ENCODE assay signal across 8 cellular contexts in the genomic region with DNA sequence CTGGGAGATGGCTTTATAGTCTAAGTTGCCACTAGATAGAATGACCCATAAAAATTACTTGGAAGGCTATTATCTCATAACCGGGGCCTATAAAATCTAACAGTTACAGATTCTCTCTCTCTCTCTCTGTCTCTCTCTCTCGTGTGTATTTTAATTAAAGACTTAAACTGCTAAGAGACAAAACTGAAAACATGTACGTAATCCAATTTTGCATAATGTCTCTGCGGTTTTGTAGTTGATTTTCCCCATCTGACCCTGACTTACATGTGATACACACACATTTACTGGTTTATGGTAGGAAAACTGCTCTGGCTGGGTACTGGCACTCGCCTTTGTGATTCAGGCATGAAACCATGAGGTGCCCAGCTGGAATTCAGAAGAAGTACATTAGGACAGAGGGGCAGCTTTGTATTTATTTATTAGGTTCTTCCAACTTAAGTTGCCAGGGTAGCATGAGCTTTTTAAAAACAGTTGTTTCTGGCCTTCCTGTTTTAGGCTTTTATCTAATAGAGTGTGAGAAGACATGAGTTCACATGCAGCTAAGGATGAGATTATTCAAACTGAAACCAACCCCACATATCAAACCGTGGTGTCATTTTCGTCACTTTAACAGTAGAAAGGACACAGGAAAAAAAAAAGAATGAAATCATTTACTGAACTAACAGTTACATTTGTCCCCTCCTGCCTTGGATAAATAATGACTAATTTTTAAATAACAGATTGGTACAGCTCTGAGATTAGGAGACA.
DNase-seq lines count a peak whose midpoint lies in the region; ATAC-seq, FAIRE-seq and TF ChIP-seq lines count a peak whose summit lies in the region.

No MANE protein-coding gene starts in this region.

- H2BK5ac ChIP-seq in mesenchymal stem cell (ENCODE audit: low read depth, low read length, poor library complexity, severe bottlenecking) = no peak overlapping the region

- no peak overlapping the region for H2BK15ac ChIP-seq in mesenchymal stem cell (ENCODE audit: low read depth, poor library complexity, severe bottlenecking)

- no peak overlapping the region for H3K27ac ChIP-seq in mesenchymal stem cell (ENCODE audit: low read length, poor library complexity, severe bottlenecking)

- peaks cover 42% of the 10 kb centered on the region for H3K4me1 Mint-ChIP-seq in activated naive CD4-positive, alpha-beta T cell treated with anti-CD3 and anti-CD28 coated beads, Interleukin-2, amount 50 U/mL, for 24 hours

- peak overlapping the region; percentile 87 for H3K4me3 Mint-ChIP-seq in activated naive CD4-positive, alpha-beta T cell treated with anti-CD3 and anti-CD28 coated beads, Interleukin-2, amount 50 U/mL, for 24 hours

- peak; percentile 87 for FAIRE-seq in GM12892 (lab: Jason Lieb, UNC)

- TF ChIP-seq CTCF in Loucy (conservative IDR thresholded peaks at IDR 0.05; ENCODE audit: low read length) = no peak

- peak overlapping the region; percentile 98 for H3K27ac Mint-ChIP-seq in activated naive CD4-positive, alpha-beta T cell treated with anti-CD3 and anti-CD28 coated beads, Interleukin-2, amount 50 U/mL, for 24 hours

- H3K9me2 ChIP-seq in Loucy (replicated peaks; ENCODE audit: low read depth, low read length) = no peaks in the 10 kb centered on the region

- no peak overlapping the region for H2BK12ac ChIP-seq in mesenchymal stem cell (ENCODE audit: low read length in 2 of 2)

- no peak overlapping the region for H3K4ac ChIP-seq in mesenchymal stem cell (ENCODE audit: low read depth in 1 of 2, low read length in 2 of 2)

- H3K27me3 ChIP-seq in Loucy (ENCODE audit: insufficient read depth, low read length, poor library complexity, severe bottlenecking) (no peaks in the 10 kb centered on the region), mesenchymal stem cell (ENCODE audit: control insufficient read depth in 1 of 2, insufficient read depth in 1 of 2, low read length in 2 of 2) (no peaks in the 10 kb centered on the region)

- peaks cover 2% of the 10 kb centered on the region for H3K79me1 ChIP-seq in mesenchymal stem cell (replicated peaks; ENCODE audit: low read length, poor library complexity, severe bottlenecking)

- DNase-seq in GM12892 (ENCODE audit: insufficient read length) (no peak), mesenchymal stem cell (peak; percentile 35), posterior vena cava (ENCODE audit: low spot score) (no peak), OCI-M2 (lab: John Stamatoyannopoulos, UW; ENCODE audit: unreplicated experiment) (no peak), GOT3 (lab: John Stamatoyannopoulos, UW) (no peak)

- no peak overlapping the region for H4K8ac ChIP-seq in mesenchymal stem cell (ENCODE audit: low read length)

- H3K4me2 ChIP-seq in Loucy (ENCODE audit: low read depth, low read length, poor library complexity, severe bottlenecking) = peak overlapping the region; percentile 71
- H3K4me2 ChIP-seq in mesenchymal stem cell (ENCODE audit: low read length, poor library complexity, severe bottlenecking) = no peak overlapping the region

- no peaks in the 10 kb centered on the region for H3K79me2 ChIP-seq in Loucy (ENCODE audit: insufficient read depth, low read length)

- H4K91ac ChIP-seq in mesenchymal stem cell (ENCODE audit: low read length) = no peak overlapping the region

- H3K27me3 Mint-ChIP-seq in activated naive CD4-positive, alpha-beta T cell treated with anti-CD3 and anti-CD28 coated beads, Interleukin-2, amount 50 U/mL, for 24 hours = no peaks in the 10 kb centered on the region

- H3K36me3 ChIP-seq in Loucy (ENCODE audit: insufficient read depth, low read length) (no peaks in the 10 kb centered on the region), mesenchymal stem cell (ENCODE audit: control insufficient read depth in 1 of 2, insufficient read depth in 2 of 2, low read depth in 1 of 2, low read length in 2 of 2) (peaks cover 0 to 3% of the 10 kb centered on the region in 2 experiments)

- H3K36me3 Mint-ChIP-seq in activated naive CD4-positive, alpha-beta T cell treated with anti-CD3 and anti-CD28 coated beads, Interleukin-2, amount 50 U/mL, for 24 hours = peaks cover 2% of the 10 kb centered on the region

- H3K9ac ChIP-seq in Loucy (ENCODE audit: low read depth, low read length, poor library complexity, severe bottlenecking) (peak overlapping the region; percentile 66), mesenchymal stem cell (ENCODE audit: low read length) (peak overlapping the region; percentile 72)

- 0 out of 2 replicates have a peak, but pooled peaks cover 2% of the 10 kb centered on the region for H3F3A ChIP-seq in Loucy (ENCODE audit: low read depth)

- ATAC-seq in GM21619 (IDR thresholded peaks at IDR 0.05; ENCODE audit: unreplicated experiment) = peak; percentile 62

- no peaks in the 10 kb centered on the region for H3K9me3 ChIP-seq in Loucy (ENCODE audit: insufficient read depth, low read depth, low read length)
- H3K9me3 ChIP-seq in mesenchymal stem cell (ENCODE audit: control insufficient read depth, low read length) = no peaks in the 10 kb centered on the region

- no peak; the same call in none of the 2 replicates for TF ChIP-seq POLR2A in GM12892 (IDR thresholded peaks at IDR 0.05; ENCODE audit: low read depth, low read length)

- no peaks in the 10 kb centered on the region for H3K9me3 Mint-ChIP-seq in activated naive CD4-positive, alpha-beta T cell treated with anti-CD3 and anti-CD28 coated beads, Interleukin-2, amount 50 U/mL, for 24 hours

- H3K4me3 ChIP-seq in Loucy (ENCODE audit: low read length, poor library complexity, severe bottlenecking) = peak overlapping the region; percentile 46
- H3K4me3 ChIP-seq in mesenchymal stem cell (ENCODE audit: insufficient read depth in 1 of 2, low read depth in 1 of 2, low read length in 2 of 2) = peak overlapping the region in 1 of 2 experiments; percentile 39

- 97% methylated on average over 7 of the region's 7 CpGs for WGBS in mesenchymal stem cell

- H2AFZ ChIP-seq in Loucy (ENCODE audit: low read length) = peak overlapping the region; percentile 54; the same call in 1 of the 2 replicates
- H2AFZ ChIP-seq in mesenchymal stem cell (ENCODE audit: low read depth, low read length) = no peak overlapping the region

- H4K20me1 ChIP-seq in Loucy (ENCODE audit: insufficient read depth, low read length, poor library complexity, severe bottlenecking) = no peaks in the 10 kb centered on the region

- H3K18ac ChIP-seq in mesenchymal stem cell (ENCODE audit: low read depth in 1 of 2, low read length in 2 of 2) = no peak overlapping the region

- no peak overlapping the region for H2AK5ac ChIP-seq in mesenchymal stem cell (ENCODE audit: low read length, severe bottlenecking)

- intact Hi-C loops in posterior vena cava (cut with DNase I) = no loop called here

- no peak overlapping the region for H2BK120ac ChIP-seq in mesenchymal stem cell (ENCODE audit: low read depth, low read length)

- no peak overlapping the region for H3K14ac ChIP-seq in mesenchymal stem cell (ENCODE audit: low read length in 2 of 2)

- no peak overlapping the region for H3K23ac ChIP-seq in mesenchymal stem cell (ENCODE audit: low read length in 2 of 2)

- H3K4me1 ChIP-seq in Loucy (ENCODE audit: insufficient read depth, low read length, poor library complexity, severe bottlenecking) (peaks cover 33% of the 10 kb centered on the region), mesenchymal stem cell (ENCODE audit: control insufficient read depth, insufficient read depth, low read depth, low read length) (no peaks in the 10 kb centered on the region)
